Comparison of ENCODE assay signal across 24 cellular contexts in genomic region chr9:35395076-35395675, GRCh38.
DNase-seq lines count a peak whose midpoint lies in the region; ATAC-seq and TF ChIP-seq lines count a peak whose summit lies in the region.
"Had no signal": no experiment of that assay in that cellular context is flagged by ENCODE, and none has a peak within 500 bp of the region (broad histone marks: within the 10 kb centered on the region; RNA-seq: fewer than 3 reads in every experiment).

No MANE protein-coding gene starts in this region.

- no peak overlapping the region for H3K4me3 ChIP-seq in right cardiac atrium (ENCODE audit: low read length)
- H3K4me3 ChIP-seq in right lobe of liver: no peak overlapping the region
- H3K4me3 ChIP-seq: PC-9 had no signal

- H3K27ac ChIP-seq in right cardiac atrium (ENCODE audit: low read length) (no peak overlapping the region), right lobe of liver (no peak overlapping the region)
- H3K27ac ChIP-seq: 22Rv1, C4-2B, PC-9 had no signal

- H3K9me3 ChIP-seq in right cardiac atrium (ENCODE audit: control insufficient read depth, low read length) (no peaks in the 10 kb centered on the region), right lobe of liver (no peaks in the 10 kb centered on the region)

- ATAC-seq in right cardiac atrium (peak in 1 of 2 donors; percentile 34), left cardiac atrium (no peak), right lobe of liver (no peak), HG03460 (IDR thresholded peaks at IDR 0.05; ENCODE audit: unreplicated experiment) (no peak)

- peaks cover 33% of the 10 kb centered on the region for H3K36me3 Mint-ChIP-seq in osteocyte (ENCODE audit: unreplicated experiment)

- H3K27me3 ChIP-seq in right cardiac atrium (ENCODE audit: control insufficient read depth, insufficient read depth) (no peaks in the 10 kb centered on the region), right lobe of liver (no peaks in the 10 kb centered on the region)

- peak overlapping the region; percentile 15 for H3K27ac Mint-ChIP-seq in osteocyte (ENCODE audit: unreplicated experiment)
- H3K27ac Mint-ChIP-seq: B cell; CD8-positive, alpha-beta memory T cell had no signal

- intact Hi-C loops in right cardiac atrium (cut with DNase I) (no loop called here), left cardiac atrium (cut with DNase I) (no loop called here), right lobe of liver (cut with DNase I) (no loop called here)

- no peaks in the 10 kb centered on the region for H3K27me3 Mint-ChIP-seq in osteocyte (ENCODE audit: unreplicated experiment)

- DNase-seq in DMS53 (lab: John Stamatoyannopoulos, UW) (peak; percentile 15), DMS53 treated with DMSO at 0.1 percent for 48 hours (lab: John Stamatoyannopoulos, UW; ENCODE audit: unreplicated experiment) (no peak), right cardiac atrium (peak in 2 of 3 donors; percentile 35 to 60), left cardiac atrium (no peak), osteocyte (ENCODE audit: extremely low spot score, unreplicated experiment) (no peak), NCI-H510A treated with DMSO at 0.1 percent for 48 hours (lab: John Stamatoyannopoulos, UW) (no peak), right lobe of liver (no peak)
- DNase-seq: CD8-positive, alpha-beta memory T cell; DMS 273 treated with DMSO at 0.1 percent for 48 hours; DND-41; NCI-H1092; NCI-H1417 treated with DMSO at 0.1 percent for 48 hours; NCI-H1694 treated with DMSO at 0.1 percent for 48 hours; NCI-H2081; NCI-H2171 treated with DMSO at 0.1 percent for 48 hours; NCI-H345; NCI-H524; NCI-H82; PC-9; SHP77 had no signal

- 82% methylated on average over 4 of the region's 4 CpGs for WGBS in right cardiac atrium
- 88% methylated on average over 2 of the region's 4 CpGs for WGBS in right lobe of liver (ENCODE audit: insufficient coverage, low coverage, low lambda C conversion rate, missing lambda C conversion rate)

- TF ChIP-seq CTCF in osteocyte (IDR thresholded peaks at IDR 0.05) (no peak), right lobe of liver (IDR thresholded peaks at IDR 0.05) (no peak)

- TF ChIP-seq POLR2A in right lobe of liver (IDR thresholded peaks at IDR 0.05): no peak

- H3K4me1 Mint-ChIP-seq in osteocyte (ENCODE audit: unreplicated experiment): no peaks in the 10 kb centered on the region
- H3K4me1 Mint-ChIP-seq: B cell; CD8-positive, alpha-beta memory T cell had no signal

- H3K4me1 ChIP-seq in right cardiac atrium (ENCODE audit: control insufficient read depth, insufficient read depth, low read length): no peaks in the 10 kb centered on the region
- no peaks in the 10 kb centered on the region for H3K4me1 ChIP-seq in right lobe of liver

- H3K9me3 Mint-ChIP-seq in osteocyte (ENCODE audit: unreplicated experiment): no peaks in the 10 kb centered on the region
- H3K9me3 Mint-ChIP-seq: CD8-positive, alpha-beta memory T cell had no signal

- peaks cover 0 to 17% (median 6%) of the 10 kb centered on the region in 4 donors for H3K36me3 ChIP-seq in right lobe of liver

- no peak overlapping the region for H3K4me3 Mint-ChIP-seq in osteocyte (ENCODE audit: unreplicated experiment)
- H3K4me3 Mint-ChIP-seq: B cell; CD8-positive, alpha-beta memory T cell had no signal

Comparison
In these comparisons a context has a peak if more than half of its experiments do, and no peak if none do; other contexts are left out.
1. DNase-seq: peak in DMS53 (single experiment) and right cardiac atrium (2 of 3); none in DMS53 treated with DMSO at 0.1 percent for 48 hours (single experiment), left cardiac atrium (single experiment), osteocyte (single experiment), NCI-H510A treated with DMSO at 0.1 percent for 48 hours (single experiment) and right lobe of liver (0 of 3).